Comparison of ENCODE assay signal across 9 cellular contexts in genomic region chr13:99307247-99307646, GRCh38. TPM values are rescaled to one million over a fixed set of nuclear protein-coding genes. Genes with fewer than 3 reads are reported as not detected.
DNase-seq lines count a peak whose midpoint lies in the region; ATAC-seq and TF ChIP-seq lines count a peak whose summit lies in the region.
"Had no signal": no experiment of that assay in that cellular context is flagged by ENCODE, and none has a peak within 500 bp of the region (broad histone marks: within the 10 kb centered on the region; RNA-seq: fewer than 3 reads in every experiment).

A gene with protein sequence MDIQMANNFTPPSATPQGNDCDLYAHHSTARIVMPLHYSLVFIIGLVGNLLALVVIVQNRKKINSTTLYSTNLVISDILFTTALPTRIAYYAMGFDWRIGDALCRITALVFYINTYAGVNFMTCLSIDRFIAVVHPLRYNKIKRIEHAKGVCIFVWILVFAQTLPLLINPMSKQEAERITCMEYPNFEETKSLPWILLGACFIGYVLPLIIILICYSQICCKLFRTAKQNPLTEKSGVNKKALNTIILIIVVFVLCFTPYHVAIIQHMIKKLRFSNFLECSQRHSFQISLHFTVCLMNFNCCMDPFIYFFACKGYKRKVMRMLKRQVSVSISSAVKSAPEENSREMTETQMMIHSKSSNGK (minus strand): TSS chr13:99307399. CDS start chr13:99296145, 11,254 bp downstream.

- TF ChIP-seq CTCF in PC-3 (conservative IDR thresholded peaks at IDR 0.05; ENCODE audit: low read depth, low read length) (no peak), MM.1S (IDR thresholded peaks at IDR 0.05; ENCODE audit: low read length) (no peak)

- H4K20me1 ChIP-seq in PC-3 (ENCODE audit: low read length) (no peaks in the 10 kb centered on the region), MM.1S (ENCODE audit: insufficient read depth, low read length) (no peaks in the 10 kb centered on the region)

- H3K79me2 ChIP-seq in PC-3 (ENCODE audit: low read length), result no peaks in the 10 kb centered on the region; the same call in 1 of the 2 replicates
- no peaks in the 10 kb centered on the region for H3K79me2 ChIP-seq in MM.1S (ENCODE audit: low read length)

- TF ChIP-seq POLR2A in erythroblast (IDR thresholded peaks at IDR 0.05; ENCODE audit: low read length), result peak; percentile 23

- H2AFZ ChIP-seq in PC-3 (ENCODE audit: low read length) (no peak within 1 kb of the TSS), MM.1S (ENCODE audit: low read length) (no peak within 1 kb of the TSS)

- H3K9me3 ChIP-seq in PC-3 (ENCODE audit: low read length) (no peaks in the 10 kb centered on the region), MM.1S (replicated peaks; ENCODE audit: insufficient read depth, low read length) (no peaks in the 10 kb centered on the region)

- H3K4me1 ChIP-seq in PC-3 (ENCODE audit: insufficient read depth, low read length), result peaks cover 33% of the 10 kb centered on the region
- H3K4me1 ChIP-seq in MM.1S (ENCODE audit: low read length), result no peaks in the 10 kb centered on the region

- H3K9me2 ChIP-seq in PC-3 (replicated peaks; ENCODE audit: low read length) (no peaks in the 10 kb centered on the region), MM.1S (replicated peaks; ENCODE audit: insufficient read depth, low read length) (no peaks in the 10 kb centered on the region)

- peak within 1 kb of the TSS; percentile 14; the same call in 1 of the 2 replicates for H3K4me2 ChIP-seq in PC-3 (ENCODE audit: low read length)
- H3K4me2 ChIP-seq in MM.1S (ENCODE audit: low read depth, low read length), result no peak within 1 kb of the TSS

- H3K9ac ChIP-seq in PC-3 (ENCODE audit: low read length) (no peak within 1 kb of the TSS), MM.1S (ENCODE audit: low read length) (no peak within 1 kb of the TSS)

- H3K36me3 ChIP-seq in PC-3 (ENCODE audit: low read depth, low read length) (no peaks in the 10 kb centered on the region), MM.1S (replicated peaks; ENCODE audit: insufficient read depth, low read length) (no peaks in the 10 kb centered on the region)

- H3K27ac ChIP-seq in PC-3 (ENCODE audit: low read length), result peak within 1 kb of the TSS; percentile 36
- H3K27ac ChIP-seq in MM.1S (ENCODE audit: low read length), result no peak within 1 kb of the TSS
- H3K27ac ChIP-seq: 22Rv1 had no signal

- H3F3A ChIP-seq in PC-3 (ENCODE audit: low read length, unreplicated experiment) (no peaks in the 10 kb centered on the region), MM.1S (ENCODE audit: insufficient read depth, low read length) (no peaks in the 10 kb centered on the region)

- DNase-seq in DMS53 (lab: John Stamatoyannopoulos, UW), result peak; percentile 15
- no peak for DNase-seq in DMS53 treated with DMSO at 0.1 percent for 48 hours (lab: John Stamatoyannopoulos, UW; ENCODE audit: unreplicated experiment)
- DNase-seq in PC-3, result no peak
- DNase-seq in erythroblast (lab: John Stamatoyannopoulos, UW), result peak; percentile 53 to 58
- no peak for DNase-seq in posterior vena cava (ENCODE audit: low spot score)
- no peak for DNase-seq in MM.1S
- no peak for DNase-seq in NCI-H510A treated with DMSO at 0.1 percent for 48 hours (lab: John Stamatoyannopoulos, UW)

- BruUV-seq in PC-3 (replicated peaks; lab: Mats Ljungman, UMichigan), result no TSS peak

- H3K4me3 ChIP-seq in PC-3 (ENCODE audit: low read length) (no peak within 1 kb of the TSS), MM.1S (ENCODE audit: low read length) (no peak within 1 kb of the TSS)

- H3K27me3 ChIP-seq in PC-3 (ENCODE audit: low read length), result no peaks in the 10 kb centered on the region
- H3K27me3 ChIP-seq in MM.1S (replicated peaks; ENCODE audit: insufficient read depth, low read length), result no peaks in the 10 kb centered on the region

- intact Hi-C loops in PC-3 (cut with micrococcal nuclease), result no loop called here
- intact Hi-C loops in posterior vena cava (cut with DNase I), result no loop called here

- ATAC-seq in HG02852 (IDR thresholded peaks at IDR 0.05; ENCODE audit: unreplicated experiment), result peak; percentile 61
- no peak for ATAC-seq in PC-3

- POLR2A ChIA-PET in PC-3 (lab: Charles Lee; ENCODE audit: unreplicated experiment), result interaction anchor here (0.6 kb wide), 1 partner anchor 40 kb away, joined by 4 read pairs; no protein-coding TSS in a partner anchor

- CTCF ChIA-PET in PC-3 (lab: Charles Lee), result no interaction called here

RNA-seq across cellular contexts. Expression of the gene that starts here (rescaled TPM):
- total RNA-seq in PC-3 (2014; rRNA removed), result not detected in 2 replicates
- 10 to 100 TPM; 12.1 to 14.7 TPM for total RNA-seq in posterior vena cava

Comparison
In these comparisons a context has a peak if more than half of its experiments do, and no peak if none do; other contexts are left out.
1. RNA of the gene that starts here (total RNA-seq): 12.1 to 14.7 TPM in posterior vena cava; not detected in PC-3; every median in the first group is over 10 times any median in the second.
2. DNase-seq: peak in DMS53 (single experiment) and erythroblast (2 of 2); none in DMS53 treated with DMSO at 0.1 percent for 48 hours (single experiment), PC-3 (single experiment), posterior vena cava (single experiment), MM.1S (single experiment) and NCI-H510A treated with DMSO at 0.1 percent for 48 hours (single experiment).